Comparison of ENCODE assay signal across 20 cellular contexts in the genomic region with DNA sequence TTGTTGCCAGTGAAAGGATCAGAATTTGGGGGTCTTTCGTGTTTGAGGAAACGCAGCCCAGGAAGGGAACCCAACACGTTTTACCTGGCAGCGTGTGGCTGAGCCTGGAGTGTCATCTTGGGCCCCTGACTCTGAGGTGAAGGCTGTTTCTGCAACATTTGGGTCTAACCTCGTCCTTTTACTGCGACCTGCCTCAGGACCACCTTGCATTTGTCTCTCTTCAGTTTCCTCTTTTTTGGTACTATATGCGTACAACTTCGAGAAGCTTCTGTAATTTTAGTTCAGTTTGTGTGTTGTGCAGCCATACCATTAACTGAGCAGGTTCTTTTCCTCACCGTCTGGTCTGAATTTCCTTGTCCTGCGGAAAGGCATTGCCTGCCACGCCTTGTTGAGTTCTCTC.
DNase-seq lines count a peak whose midpoint lies in the region; ATAC-seq and TF ChIP-seq lines count a peak whose summit lies in the region.
"Had no signal": no experiment of that assay in that cellular context is flagged by ENCODE, and none has a peak within 500 bp of the region (broad histone marks: within the 10 kb centered on the region; RNA-seq: fewer than 3 reads in every experiment).

No MANE protein-coding gene starts in this region.

- no peak for TF ChIP-seq EP300 in SK-N-SH (IDR thresholded peaks at IDR 0.05; ENCODE audit: borderline replicate concordance in 1 of 2, low read depth in 1 of 2, low read length in 1 of 2)

- H4K20me1 ChIP-seq in BLaER1 (peaks cover 100% of the 10 kb centered on the region), SK-N-SH (ENCODE audit: insufficient read depth) (0 out of 2 replicates have a peak, but pooled peaks cover 4% of the 10 kb centered on the region)

- peak overlapping the region in 3 of 4 donors; percentile 70 to 83 (median 82) for H3K4me3 Mint-ChIP-seq in CD4-positive, CD25-positive, alpha-beta regulatory T cell
- H3K4me3 Mint-ChIP-seq in T-helper 17 cell = peak overlapping the region; percentile 84
- H3K4me3 Mint-ChIP-seq: nephron had no signal

- TF ChIP-seq RAD21 in SK-N-SH (IDR thresholded peaks at IDR 0.05; ENCODE audit: low read length) = no peak

- ATAC-seq in CD4-positive, CD25-positive, alpha-beta regulatory T cell (ENCODE audit: low read depth in 2 of 2) = no peak
- ATAC-seq in T-helper 17 cell = no peak
- peak; percentile 55 for ATAC-seq in left colon
- ATAC-seq in aorta (ENCODE audit: low FRiP score) = no peak
- no peak for ATAC-seq in HG03095 (IDR thresholded peaks at IDR 0.05; ENCODE audit: unreplicated experiment)
- ATAC-seq: lower lobe of right lung had no signal

- H3K27me3 Mint-ChIP-seq in CD4-positive, CD25-positive, alpha-beta regulatory T cell = no peaks in the 10 kb centered on the region
- H3K27me3 Mint-ChIP-seq in T-helper 17 cell = no peaks in the 10 kb centered on the region
- H3K27me3 Mint-ChIP-seq: progenitor cell of endocrine pancreas had no signal

- H3K27me3 ChIP-seq in BLaER1 = no peaks in the 10 kb centered on the region
- no peaks in the 10 kb centered on the region for H3K27me3 ChIP-seq in CD4-positive, CD25-positive, alpha-beta regulatory T cell (ENCODE audit: control insufficient read depth, insufficient read depth, low read length)
- H3K27me3 ChIP-seq in aorta (ENCODE audit: control insufficient read depth in 1 of 2, insufficient read depth in 2 of 2, low read length in 1 of 2) = no peaks in the 10 kb centered on the region
- no peaks in the 10 kb centered on the region for H3K27me3 ChIP-seq in SK-N-SH (ENCODE audit: insufficient read depth)
- H3K27me3 ChIP-seq: upper lobe of left lung had no signal

- peaks cover 46 to 96% (median 76%) of the 10 kb centered on the region in 4 donors for H3K4me1 Mint-ChIP-seq in CD4-positive, CD25-positive, alpha-beta regulatory T cell
- H3K4me1 Mint-ChIP-seq in T-helper 17 cell = peaks cover 75% of the 10 kb centered on the region

- H3K36me3 ChIP-seq in BLaER1 (peaks cover 73% of the 10 kb centered on the region), aorta (ENCODE audit: control insufficient read depth in 1 of 2, insufficient read depth in 2 of 2, low read length in 1 of 2) (no peaks in the 10 kb centered on the region), SK-N-SH (replicated peaks in 1 of 2; ENCODE audit: control insufficient read depth in 1 of 2, insufficient read depth in 2 of 2, low read length in 1 of 2) (no peaks in the 10 kb centered on the region)
- peaks cover 3% of the 10 kb centered on the region for H3K36me3 ChIP-seq in CD4-positive, CD25-positive, alpha-beta regulatory T cell (ENCODE audit: control insufficient read depth, insufficient read depth, low read length)
- H3K36me3 ChIP-seq: lower lobe of right lung, upper lobe of left lung had no signal

- peak overlapping the region; percentile 88 to 94 (median 93) for H3K27ac Mint-ChIP-seq in CD4-positive, CD25-positive, alpha-beta regulatory T cell
- H3K27ac Mint-ChIP-seq in T-helper 17 cell = peak overlapping the region; percentile 97
- H3K27ac Mint-ChIP-seq: progenitor cell of endocrine pancreas had no signal

- H3K9me3 ChIP-seq in BLaER1 (no peaks in the 10 kb centered on the region), T-helper 17 cell (ENCODE audit: control insufficient read depth, low read length, poor library complexity, severe bottlenecking) (no peaks in the 10 kb centered on the region), aorta (ENCODE audit: control insufficient read depth, low read length) (no peaks in the 10 kb centered on the region), SK-N-SH (no peaks in the 10 kb centered on the region)
- no peaks in the 10 kb centered on the region for H3K9me3 ChIP-seq in CD4-positive, CD25-positive, alpha-beta regulatory T cell (ENCODE audit: control insufficient read depth in 2 of 2, low read length in 2 of 2)
- H3K9me3 ChIP-seq: lower lobe of right lung, upper lobe of left lung had no signal

- CTCF ChIA-PET in SK-N-SH (lab: Yijun Ruan, JAX) = no interaction called here

- DNase-seq in CD4-positive, CD25-positive, alpha-beta regulatory T cell = peak in 1 of 3 donors; percentile 39
- DNase-seq in T-helper 17 cell (no peak), left colon (no peak), aorta (no peak), DMS79 treated with DMSO at 0.1 percent for 48 hours (lab: John Stamatoyannopoulos, UW) (no peak), SK-N-SH (no peak)
- DNase-seq: activated CD4-positive, CD25-positive, alpha-beta regulatory T cell treated with anti-CD3 and anti-CD28 coated beads, Interleukin-2, amount 50 U/mL, for 72 hours; C1 segment of cervical spinal cord; EL; GOT3; lower lobe of right lung; NCI-H2171 treated with DMSO at 0.1 percent for 48 hours; NCI-H774; small intestine; upper lobe of left lung had no signal

- no peak for TF ChIP-seq CTCF in SK-N-SH (IDR thresholded peaks at IDR 0.05)

- no peak overlapping the region for H3K4me3 ChIP-seq in BLaER1
- peak overlapping the region; percentile 76 for H3K4me3 ChIP-seq in CD4-positive, CD25-positive, alpha-beta regulatory T cell (ENCODE audit: low read depth, low read length)
- no peak overlapping the region for H3K4me3 ChIP-seq in aorta (ENCODE audit: low read length in 2 of 2)
- H3K4me3 ChIP-seq in SK-N-SH (ENCODE audit: low read depth in 2 of 2, low read length in 1 of 2) = no peak overlapping the region
- H3K4me3 ChIP-seq: lower lobe of right lung, upper lobe of left lung had no signal

- H3K4me1 ChIP-seq in BLaER1 (peaks cover 100% of the 10 kb centered on the region), aorta (ENCODE audit: control insufficient read depth in 1 of 2, insufficient read depth in 2 of 2, low read length in 2 of 2) (peaks cover 4 to 24% of the 10 kb centered on the region in 2 donors), SK-N-SH (ENCODE audit: control insufficient read depth in 1 of 2, insufficient read depth in 2 of 2, low read depth in 1 of 2, low read length in 1 of 2) (peaks cover 3 to 11% of the 10 kb centered on the region in 2 experiments; a peak in 3 of 4 replicates)
- H3K4me1 ChIP-seq in CD4-positive, CD25-positive, alpha-beta regulatory T cell (ENCODE audit: control insufficient read depth, insufficient read depth, low read length, poor library complexity, severe bottlenecking) = peaks cover 87% of the 10 kb centered on the region

- POLR2A ChIA-PET in SK-N-SH (lab: Yijun Ruan, JAX) = no interaction called here

- H3K9ac ChIP-seq in BLaER1 (peak overlapping the region; percentile 9; the same call in 1 of the 2 replicates), SK-N-SH (no peak overlapping the region)

- no peaks in the 10 kb centered on the region for H3F3A ChIP-seq in SK-N-SH (replicated peaks; ENCODE audit: insufficient read depth)

- H3K4me2 ChIP-seq in BLaER1 (peak overlapping the region; percentile 88), SK-N-SH (no peak overlapping the region)

- no peak overlapping the region for H2AFZ ChIP-seq in SK-N-SH (ENCODE audit: low read depth)

- intact Hi-C loops in left colon (cut with DNase I, micrococcal nuclease) = no loop called here
- intact Hi-C loops in aorta (cut with DNase I) = no loop called here

- peaks cover 5% of the 10 kb centered on the region; the same call in 1 of the 2 replicates for H3K79me2 ChIP-seq in SK-N-SH (ENCODE audit: insufficient read depth)

- H3K36me3 Mint-ChIP-seq in CD4-positive, CD25-positive, alpha-beta regulatory T cell = peaks cover 22% of the 10 kb centered on the region
- no peaks in the 10 kb centered on the region for H3K36me3 Mint-ChIP-seq in T-helper 17 cell (ENCODE audit: low read depth)

- H3K27ac ChIP-seq in BLaER1 = no peak overlapping the region
- H3K27ac ChIP-seq in CD4-positive, CD25-positive, alpha-beta regulatory T cell (ENCODE audit: insufficient read depth, low read length, poor library complexity, severe bottlenecking) = peak overlapping the region; percentile 79
- H3K27ac ChIP-seq in aorta (ENCODE audit: low read depth in 1 of 2, low read length in 2 of 2) = no peak overlapping the region
- no peak overlapping the region for H3K27ac ChIP-seq in SK-N-SH (ENCODE audit: low read depth in 2 of 2, low read length in 1 of 2)
- H3K27ac ChIP-seq: lower lobe of right lung, RWPE1 had no signal

- no peaks in the 10 kb centered on the region for H3K9me2 ChIP-seq in SK-N-SH

- no peaks in the 10 kb centered on the region for H3K9me3 Mint-ChIP-seq in CD4-positive, CD25-positive, alpha-beta regulatory T cell
- H3K9me3 Mint-ChIP-seq: nephron had no signal

- 95 to 97% methylated on average over 11 of the region's 11 CpGs for WGBS in aorta, 2 donors
- WGBS in SK-N-SH (ENCODE audit: low lambda C conversion rate) = 94% methylated on average over 11 of the region's 11 CpGs

TF ChIP-seq in SK-N-SH, 30 proteins besides CTCF, POLR2A, EP300 and RAD21 (continues in another document):
- TF ChIP-seq FOXJ3 (CRISPR knock-in tag; IDR thresholded peaks at IDR 0.05) (no peak), GATA2 (CRISPR knock-in tag; IDR thresholded peaks at IDR 0.05) (no peak), SMC3 (IDR thresholded peaks at IDR 0.05; ENCODE audit: low read depth, low read length) (no peak), CHD2 (IDR thresholded peaks at IDR 0.05; ENCODE audit: low read length, partially characterized antibody) (no peak), RXRA (IDR thresholded peaks at IDR 0.05; ENCODE audit: borderline replicate concordance, low read depth) (no peak)
- TF ChIP-seq, protein P1, sequence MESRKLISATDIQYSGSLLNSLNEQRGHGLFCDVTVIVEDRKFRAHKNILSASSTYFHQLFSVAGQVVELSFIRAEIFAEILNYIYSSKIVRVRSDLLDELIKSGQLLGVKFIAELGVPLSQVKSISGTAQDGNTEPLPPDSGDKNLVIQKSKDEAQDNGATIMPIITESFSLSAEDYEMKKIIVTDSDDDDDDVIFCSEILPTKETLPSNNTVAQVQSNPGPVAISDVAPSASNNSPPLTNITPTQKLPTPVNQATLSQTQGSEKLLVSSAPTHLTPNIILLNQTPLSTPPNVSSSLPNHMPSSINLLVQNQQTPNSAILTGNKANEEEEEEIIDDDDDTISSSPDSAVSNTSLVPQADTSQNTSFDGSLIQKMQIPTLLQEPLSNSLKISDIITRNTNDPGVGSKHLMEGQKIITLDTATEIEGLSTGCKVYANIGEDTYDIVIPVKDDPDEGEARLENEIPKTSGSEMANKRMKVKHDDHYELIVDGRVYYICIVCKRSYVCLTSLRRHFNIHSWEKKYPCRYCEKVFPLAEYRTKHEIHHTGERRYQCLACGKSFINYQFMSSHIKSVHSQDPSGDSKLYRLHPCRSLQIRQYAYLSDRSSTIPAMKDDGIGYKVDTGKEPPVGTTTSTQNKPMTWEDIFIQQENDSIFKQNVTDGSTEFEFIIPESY (IDR thresholded peaks at IDR 0.05; ENCODE audit: borderline replicate concordance, low read depth) = no peak
- TF ChIP-seq, protein P2, sequence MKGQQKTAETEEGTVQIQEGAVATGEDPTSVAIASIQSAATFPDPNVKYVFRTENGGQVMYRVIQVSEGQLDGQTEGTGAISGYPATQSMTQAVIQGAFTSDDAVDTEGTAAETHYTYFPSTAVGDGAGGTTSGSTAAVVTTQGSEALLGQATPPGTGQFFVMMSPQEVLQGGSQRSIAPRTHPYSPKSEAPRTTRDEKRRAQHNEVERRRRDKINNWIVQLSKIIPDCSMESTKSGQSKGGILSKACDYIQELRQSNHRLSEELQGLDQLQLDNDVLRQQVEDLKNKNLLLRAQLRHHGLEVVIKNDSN (IDR thresholded peaks at IDR 0.05; ENCODE audit: borderline replicate concordance, low read depth) = no peak
